Comparison of ENCODE assay signal across 1 cellular context in the genomic region with DNA sequence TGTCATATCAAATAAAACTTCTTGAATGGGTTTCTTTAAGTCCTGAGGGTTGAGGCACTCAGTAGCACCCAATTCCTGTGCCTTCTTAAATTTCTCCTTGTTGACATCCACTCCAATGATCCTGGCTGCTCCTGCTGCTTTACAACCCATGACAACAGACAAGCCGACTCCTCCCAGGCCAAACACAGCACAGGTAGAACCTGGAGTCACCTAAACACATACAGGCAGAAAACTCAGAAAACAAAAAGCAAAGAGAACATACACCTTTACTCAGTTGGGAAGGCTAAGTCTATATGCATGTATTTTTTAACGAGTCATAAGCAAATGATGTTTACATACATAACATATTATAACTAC.
TF ChIP-seq lines count a peak whose summit lies in the region.

No MANE protein-coding gene starts in this region.

TF ChIP-seq in IMR-90, 13 proteins besides CTCF, POLR2A, EP300 and RAD21 (continued from another document):
- no peak for TF ChIP-seq ELK1 (IDR thresholded peaks at IDR 0.05; ENCODE audit: borderline replicate concordance, low read depth, low read length)
- TF ChIP-seq FOS (IDR thresholded peaks at IDR 0.05; ENCODE audit: low read depth, low read length): no peak
TF ChIP-seq in IMR-90: peak in this region for 0.
